In the genomic region with DNA sequence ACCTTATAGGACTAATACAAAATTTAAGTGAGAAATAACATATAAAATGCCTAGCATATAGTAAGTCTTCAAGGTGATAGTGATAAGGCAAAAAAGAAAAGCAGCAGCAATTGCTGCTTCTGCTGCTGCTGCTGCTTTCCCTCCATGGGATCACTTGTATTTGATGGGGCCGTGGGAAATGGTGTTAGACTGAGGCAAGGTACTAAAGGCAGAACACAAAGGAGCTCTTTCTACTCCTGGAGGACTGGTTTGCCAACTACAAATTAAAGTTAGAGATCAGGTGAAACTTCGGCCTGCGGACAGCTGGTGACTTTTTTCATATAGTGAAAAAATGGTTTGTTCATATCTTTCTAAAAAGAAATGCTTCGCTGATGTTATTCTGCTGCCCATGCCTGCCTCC, we compare ENCODE assay signal across 23 cellular contexts. TPM values are rescaled to one million over a fixed set of nuclear protein-coding genes. Genes with fewer than 3 reads are reported as not detected.
DNase-seq lines count a peak whose midpoint lies in the region; TF ChIP-seq lines count a peak whose summit lies in the region.
"Had no signal": no experiment of that assay in that cellular context is flagged by ENCODE, and none has a peak within 500 bp of the region (broad histone marks: within the 10 kb centered on the region; RNA-seq: fewer than 3 reads in every experiment).

No MANE protein-coding gene starts in this region.

- H4K91ac ChIP-seq in H9 (ENCODE audit: insufficient read length, low read depth, low read length), result no peak overlapping the region

- H3K27me3 Mint-ChIP-seq in H9 (ENCODE audit: low read depth) (no peaks in the 10 kb centered on the region), mesothelial cell of epicardium (ENCODE audit: low read depth) (no peaks in the 10 kb centered on the region), immature natural killer cell (ENCODE audit: low read depth in 3 of 3) (no peaks in the 10 kb centered on the region)

- no peaks in the 10 kb centered on the region for H3K79me1 ChIP-seq in H9 (ENCODE audit: insufficient read depth, low read depth, low read length, poor library complexity, severe bottlenecking)

- H3K4me1 ChIP-seq in H9 (ENCODE audit: insufficient read depth, low read length), result peaks cover 7% of the 10 kb centered on the region; the same call in 1 of the 2 replicates
- H3K4me1 ChIP-seq in suprapubic skin, result peaks cover 13% of the 10 kb centered on the region
- peaks cover 23 to 65% (median 55%) of the 10 kb centered on the region in 4 donors for H3K4me1 ChIP-seq in esophagus muscularis mucosa
- H3K4me1 ChIP-seq: A549, BE2C had no signal

- no peak overlapping the region for H2BK20ac ChIP-seq in H9 (ENCODE audit: low read depth, low read length, poor library complexity, severe bottlenecking)

- H3K36me3 Mint-ChIP-seq in H9 (ENCODE audit: insufficient read depth in 1 of 3, low read depth in 3 of 3), result peaks cover 12 to 17% (median 15%) of the 10 kb centered on the region in 3 experiments; a peak in 6 of 7 replicates
- peaks cover 8% of the 10 kb centered on the region for H3K36me3 Mint-ChIP-seq in mesothelial cell of epicardium
- peaks cover 0 to 9% (median 5%) of the 10 kb centered on the region in 3 donors for H3K36me3 Mint-ChIP-seq in immature natural killer cell

- H4K5ac ChIP-seq in H9 (ENCODE audit: insufficient read length, low read depth, low read length), result no peak overlapping the region

- TF ChIP-seq EP300 in suprapubic skin (IDR thresholded peaks at IDR 0.05) (no peak), esophagus muscularis mucosa (IDR thresholded peaks at IDR 0.05) (no peak)

- H3K27ac Mint-ChIP-seq in H9 (peak overlapping the region; percentile 3 to 73 (median 33); a peak in 5 of 7 replicates), mesothelial cell of epicardium (peak overlapping the region; percentile 6), immature natural killer cell (no peak overlapping the region)
- H3K27ac Mint-ChIP-seq: HFFc6 had no signal

- no peak overlapping the region for H3K14ac ChIP-seq in H9 (ENCODE audit: insufficient read depth, low read length)

- H3K4me3 ChIP-seq in SU-DHL-6 (ENCODE audit: insufficient read depth, low read length, poor library complexity, severe bottlenecking) (no peak overlapping the region), suprapubic skin (no peak overlapping the region), esophagus muscularis mucosa (no peak overlapping the region)
- H3K4me3 ChIP-seq: A549, K562, PC-9 had no signal

- no peak overlapping the region for H3K18ac ChIP-seq in H9 (ENCODE audit: insufficient read length, low read depth, low read length)

- H3K36me3 ChIP-seq in SU-DHL-6 (ENCODE audit: low read length), result peaks cover 61% of the 10 kb centered on the region
- peaks cover 4% of the 10 kb centered on the region for H3K36me3 ChIP-seq in suprapubic skin
- peaks cover 0 to 9% (median 1%) of the 10 kb centered on the region in 4 donors for H3K36me3 ChIP-seq in esophagus muscularis mucosa
- H3K36me3 ChIP-seq: BE2C had no signal

- H3K4me1 Mint-ChIP-seq in H9 (peaks cover 24 to 25% of the 10 kb centered on the region in 2 experiments), mesothelial cell of epicardium (peaks cover 13% of the 10 kb centered on the region), immature natural killer cell (peaks cover 0 to 5% of the 10 kb centered on the region in 2 donors)

- H3F3A ChIP-seq in SU-DHL-6 (ENCODE audit: insufficient read depth), result peaks cover 48% of the 10 kb centered on the region

- no peak overlapping the region for H2BK120ac ChIP-seq in H9 (ENCODE audit: low read depth, low read length, poor library complexity, severe bottlenecking)

- H3K4me3 Mint-ChIP-seq in H9 (no peak overlapping the region), mesothelial cell of epicardium (no peak overlapping the region), immature natural killer cell (no peak overlapping the region)
- H3K4me3 Mint-ChIP-seq: HFFc6 had no signal

- no peak for DNase-seq in H9
- no peak for DNase-seq in mesothelial cell of epicardium (ENCODE audit: low spot score in 2 of 2, unreplicated experiment in 2 of 2)
- DNase-seq in suprapubic skin (ENCODE audit: low spot score in 2 of 2), result no peak
- no peak for DNase-seq in esophagus muscularis mucosa (ENCODE audit: extremely low spot score)
- no peak for DNase-seq in immature natural killer cell
- no peak for DNase-seq in NOMO-1 (lab: John Stamatoyannopoulos, UW; ENCODE audit: unreplicated experiment in 2 of 2)
- DNase-seq: BE2C, DMS53, EL, GF-D8, H7, HFFc6, MM.1S, NCI-H1092, NCI-H1436, NCI-H187 treated with DMSO at 0.1 percent for 48 hours, NCI-H2107, NCI-H446 treated with DMSO at 0.1 percent for 48 hours, NCI-H526 treated with DMSO at 0.1 percent for 48 hours, PC-9 had no signal

- TF ChIP-seq POLR2A in suprapubic skin (IDR thresholded peaks at IDR 0.05) (no peak), esophagus muscularis mucosa (IDR thresholded peaks at IDR 0.05; ENCODE audit: low read depth) (no peak)

- H3K4me2 ChIP-seq in H9 (ENCODE audit: insufficient read depth, insufficient read length, low read length) (no peak overlapping the region), SU-DHL-6 (ENCODE audit: low read depth, low read length, poor library complexity, severe bottlenecking) (no peak overlapping the region)
- H3K4me2 ChIP-seq: A549, PC-9 had no signal

- H4K20me1 ChIP-seq in H9 (ENCODE audit: control insufficient read depth, insufficient read depth, insufficient read length), result no peaks in the 10 kb centered on the region
- H4K20me1 ChIP-seq in SU-DHL-6 (ENCODE audit: low read depth, low read length), result peaks cover 57% of the 10 kb centered on the region

- H3K4ac ChIP-seq in H9 (ENCODE audit: low read depth, low read length), result no peak overlapping the region

- H3K56ac ChIP-seq in H9 (ENCODE audit: insufficient read length, low read depth, low read length), result no peak overlapping the region

- no peak overlapping the region for H4K8ac ChIP-seq in H9 (replicated peaks; ENCODE audit: insufficient read length, low read depth, low read length)

- H3K27me3 ChIP-seq in H9 (ENCODE audit: insufficient read depth, low read length), result no peaks in the 10 kb centered on the region
- H3K27me3 ChIP-seq in SU-DHL-6 (ENCODE audit: low read length), result no peaks in the 10 kb centered on the region
- no peaks in the 10 kb centered on the region for H3K27me3 ChIP-seq in suprapubic skin
- no peaks in the 10 kb centered on the region for H3K27me3 ChIP-seq in esophagus muscularis mucosa
- H3K27me3 ChIP-seq: BE2C had no signal

- H3K9me2 ChIP-seq in SU-DHL-6 (replicated peaks; ENCODE audit: insufficient read depth, low read length), result no peaks in the 10 kb centered on the region

- no peak overlapping the region for H2BK12ac ChIP-seq in H9 (ENCODE audit: insufficient read length, low read depth, low read length)

- no peak overlapping the region for H2AK5ac ChIP-seq in H9 (ENCODE audit: insufficient read length, low read length)

- H3K27ac ChIP-seq in H9 (ENCODE audit: insufficient read length, low read depth, low read length), result no peak overlapping the region
- H3K27ac ChIP-seq in SU-DHL-6 (ENCODE audit: low read depth, low read length), result peak overlapping the region; percentile 9; the same call in 1 of the 2 replicates
- peak overlapping the region; percentile 4 for H3K27ac ChIP-seq in suprapubic skin
- no peak overlapping the region for H3K27ac ChIP-seq in esophagus muscularis mucosa (replicated peaks in 1 of 4)
- H3K27ac ChIP-seq: A549, PC-9 had no signal

- H2BK5ac ChIP-seq in H9 (ENCODE audit: insufficient read length, low read length), result no peak overlapping the region

- WGBS in H9 (ENCODE audit: extremely low coverage, insufficient read length, low lambda C conversion rate), result no CpG with 5 or more reads among the region's 4 CpGs
- 83% methylated on average over 4 of the region's 4 CpGs for WGBS in suprapubic skin
- 90% methylated on average over 4 of the region's 4 CpGs for WGBS in esophagus muscularis mucosa

- peaks cover 3% of the 10 kb centered on the region in 2 experiments; a peak in 4 of 5 replicates for H3K9me3 Mint-ChIP-seq in H9
- peaks cover 4% of the 10 kb centered on the region for H3K9me3 Mint-ChIP-seq in mesothelial cell of epicardium
- no peaks in the 10 kb centered on the region for H3K9me3 Mint-ChIP-seq in immature natural killer cell
- H3K9me3 Mint-ChIP-seq: HFFc6 had no signal

- H2AFZ ChIP-seq in H9 (ENCODE audit: low read length) (no peak overlapping the region), SU-DHL-6 (ENCODE audit: low read depth, low read length, severe bottlenecking) (no peak overlapping the region)
- H2AFZ ChIP-seq: PC-9 had no signal

- no peaks in the 10 kb centered on the region for H3K23me2 ChIP-seq in H9 (ENCODE audit: insufficient read length, low read depth, low read length, poor library complexity, severe bottlenecking)

- no peak overlapping the region for H3T11ph ChIP-seq in H9 (ENCODE audit: low read length)

- TF ChIP-seq CTCF in H9 (conservative IDR thresholded peaks at IDR 0.05) (no peak), SU-DHL-6 (IDR thresholded peaks at IDR 0.05; ENCODE audit: insufficient read depth, low read length, poor library complexity, severe bottlenecking) (no peak), mesothelial cell of epicardium (IDR thresholded peaks at IDR 0.05; ENCODE audit: unreplicated experiment) (no peak), suprapubic skin (IDR thresholded peaks at IDR 0.05) (no peak), esophagus muscularis mucosa (IDR thresholded peaks at IDR 0.05) (no peak)

- intact Hi-C loops in esophagus muscularis mucosa (cut with DNase I), result no loop called here

- no peak overlapping the region for H3K9ac ChIP-seq in H9 (ENCODE audit: extremely low read depth, insufficient read length, low read length)
- H3K9ac ChIP-seq in SU-DHL-6 (ENCODE audit: low read length), result no peak overlapping the region

- H3K9me3 ChIP-seq in H9 (ENCODE audit: control insufficient read depth, low read depth, low read length) (peaks cover 3% of the 10 kb centered on the region), SU-DHL-6 (ENCODE audit: insufficient read depth, low read length) (peaks cover 4% of the 10 kb centered on the region; the same call in 1 of the 2 replicates), suprapubic skin (no peaks in the 10 kb centered on the region), esophagus muscularis mucosa (no peaks in the 10 kb centered on the region)
- H3K9me3 ChIP-seq: BE2C had no signal

- H3K79me2 ChIP-seq in H9 (ENCODE audit: insufficient read depth, low read length) (peaks cover 2% of the 10 kb centered on the region; the same call in 1 of the 2 replicates), SU-DHL-6 (ENCODE audit: insufficient read depth, low read length) (peaks cover 95% of the 10 kb centered on the region)

- H3K23ac ChIP-seq in H9 (ENCODE audit: insufficient read length, low read depth, low read length), result no peak overlapping the region

- no peak overlapping the region for H2BK15ac ChIP-seq in H9 (ENCODE audit: low read depth, low read length)

RNA-seq across cellular contexts. Expression of gene SWAP70, which starts 46.3 kb away (rescaled TPM):
- total RNA-seq in H9 (2021), result 34.4 and 35.8 TPM in 2 replicates
- total RNA-seq in mesothelial cell of epicardium, result 22.9 to 25.9 TPM (median 24.0 TPM) in 3 replicates
- 10 to 100 TPM; 27.6 to 64.9 (median 35.8) TPM for total RNA-seq in suprapubic skin
- 10 to 100 TPM; 37.8 to 54.9 (median 46.5) TPM for total RNA-seq in esophagus muscularis mucosa
- 10 to 100 TPM in 1 of 3 donors, 1 to 10 TPM in 2; 2.4 to 12.3 (median 9.8) TPM for polyA plus RNA-seq in immature natural killer cell

Comparison
In these comparisons a context has a peak if more than half of its experiments do, and no peak if none do; other contexts are left out.
1. H3K27ac ChIP-seq: peak in SU-DHL-6 (single experiment) and suprapubic skin (single experiment); none in H9 (single experiment) and esophagus muscularis mucosa (0 of 4).
2. H3K27ac Mint-ChIP-seq: peak in H9 (3 of 3) and mesothelial cell of epicardium (single experiment); none in immature natural killer cell (0 of 6).